In genomic region chr2:173076557-173077345, GRCh38 we compare ENCODE assay signal across 8 cellular contexts. TPM values are rescaled to one million over a fixed set of nuclear protein-coding genes. Genes with fewer than 3 reads are reported as not detected.
A peak's percentile ranks its signal among the peaks of the same experiment; 100 is the strongest.
DNase-seq lines count a peak whose midpoint lies in the region; ATAC-seq and TF ChIP-seq lines count a peak whose summit lies in the region.

No MANE protein-coding gene starts in this region.

- TF ChIP-seq POLR2A in prostate gland (IDR thresholded peaks at IDR 0.05): no peak

- peaks cover 9 to 12% of the 10 kb centered on the region in 2 donors for H3K36me3 Mint-ChIP-seq in activated naive CD4-positive, alpha-beta T cell treated with anti-CD3 and anti-CD28 coated beads, Interleukin-2, amount 50 U/mL, for 72 hours

- no peak for TF ChIP-seq CTCF in prostate gland (IDR thresholded peaks at IDR 0.05)

- H3K9me3 Mint-ChIP-seq in activated naive CD4-positive, alpha-beta T cell treated with anti-CD3 and anti-CD28 coated beads, Interleukin-2, amount 50 U/mL, for 72 hours: no peaks in the 10 kb centered on the region

- WGBS in prostate gland: 2% methylated on average over 27 of the region's 27 CpGs

- H3K4me3 ChIP-seq in prostate gland: peak overlapping the region; percentile 78 to 92

- peak; percentile 5 for DNase-seq in stimulated activated naive CD4-positive, alpha-beta T cell treated with Interleukin-2 at 50 U/mL for 16 hours (lab: John Stamatoyannopoulos, UW)
- no peak for DNase-seq in stimulated activated naive CD4-positive, alpha-beta T cell (lab: John Stamatoyannopoulos, UW)
- DNase-seq in NCI-H510A (lab: John Stamatoyannopoulos, UW) (peak; percentile 46), left cardiac atrium (peak; percentile 64), prostate gland (ENCODE audit: low spot score) (peak; percentile 38), 8988T (no peak)
- no peak for DNase-seq in activated naive CD4-positive, alpha-beta T cell treated with anti-CD3 and anti-CD28 coated beads, Interleukin-2, amount 50 U/mL, for 72 hours (ENCODE audit: low spot score in 2 of 2)

- intact Hi-C loops in left cardiac atrium (cut with DNase I): loop anchor here (5.0 kb wide), 2 partner anchors 49 to 136 kb away; no protein-coding TSS in a partner anchor
- intact Hi-C loops in prostate gland (cut with DNase I): loop anchor here (5.0 to 10.0 kb wide), 4 partner anchors 34 to 208 kb away; no protein-coding TSS in a partner anchor

- H3K27ac Mint-ChIP-seq in activated naive CD4-positive, alpha-beta T cell treated with anti-CD3 and anti-CD28 coated beads, Interleukin-2, amount 50 U/mL, for 72 hours: peak overlapping the region; percentile 31 to 49

- peak; percentile 23 for ATAC-seq in HG02840 (IDR thresholded peaks at IDR 0.05; ENCODE audit: low FRiP score, unreplicated experiment)
- peak; percentile 12 to 39 for ATAC-seq in activated naive CD4-positive, alpha-beta T cell treated with anti-CD3 and anti-CD28 coated beads, Interleukin-2, amount 50 U/mL, for 72 hours
- ATAC-seq in left cardiac atrium: peak; percentile 51 to 54

- no peaks in the 10 kb centered on the region for H3K9me3 ChIP-seq in prostate gland

- H3K27ac ChIP-seq in prostate gland: peak overlapping the region; percentile 90 to 94

- H3K27me3 ChIP-seq in prostate gland (replicated peaks; ENCODE audit: insufficient read depth): no peaks in the 10 kb centered on the region

- no peaks in the 10 kb centered on the region for H3K36me3 ChIP-seq in prostate gland

- no peaks in the 10 kb centered on the region for H3K4me1 ChIP-seq in prostate gland (replicated peaks)

RNA-seq across cellular contexts. Expression of gene MAP3K20, which starts 1.1 kb away (rescaled TPM):
- total RNA-seq in activated naive CD4-positive, alpha-beta T cell treated with anti-CD3 and anti-CD28 coated beads, Interleukin-2, amount 50 U/mL, for 72 hours: 10 to 100 TPM in 1 of 2 donors, 1 to 10 TPM in 1; 4.3 to 12.0 TPM
- total RNA-seq in left cardiac atrium (100 to 1,000 TPM; 204 to 206 TPM), prostate gland (10 to 100 TPM; 28.9 to 48.8 TPM)

Comparison
In these comparisons a context has a peak if more than half of its experiments do, and no peak if none do; other contexts are left out.
1. DNase-seq: peak in stimulated activated naive CD4-positive, alpha-beta T cell treated with Interleukin-2 at 50 U/mL for 16 hours (single experiment), NCI-H510A (single experiment), left cardiac atrium (single experiment) and prostate gland (single experiment); none in stimulated activated naive CD4-positive, alpha-beta T cell (0 of 6), activated naive CD4-positive, alpha-beta T cell treated with anti-CD3 and anti-CD28 coated beads, Interleukin-2, amount 50 U/mL, for 72 hours (0 of 2) and 8988T (single experiment).
2. RNA of gene MAP3K20, which starts 1.1 kb away (total RNA-seq): 204 to 206 TPM in left cardiac atrium; 28.9 to 48.8 TPM in prostate gland and 4.3 to 12.0 TPM in activated naive CD4-positive, alpha-beta T cell treated with anti-CD3 and anti-CD28 coated beads, Interleukin-2, amount 50 U/mL, for 72 hours; every median in the first group is over 4 times any median in the second.
3. Peak in every context shown above with its lines, with median percentiles within 50 percentile points of each other: ATAC-seq.